In genomic region chr16:76226481-76226880, GRCh38 we compare ENCODE assay signal across 18 cellular contexts. TPM values are rescaled to one million over a fixed set of nuclear protein-coding genes. Genes with fewer than 3 reads are reported as not detected.
DNase-seq lines count a peak whose midpoint lies in the region; ATAC-seq and TF ChIP-seq lines count a peak whose summit lies in the region.
"Had no signal": no experiment of that assay in that cellular context is flagged by ENCODE, and none has a peak within 500 bp of the region (broad histone marks: within the 10 kb centered on the region; RNA-seq: fewer than 3 reads in every experiment).

No MANE protein-coding gene starts in this region.

- H3K36me3 ChIP-seq in PC-3 (ENCODE audit: low read depth, low read length) (no peaks in the 10 kb centered on the region), hepatocyte (replicated peaks; ENCODE audit: insufficient read depth, low read depth) (no peaks in the 10 kb centered on the region), neural progenitor cell (no peaks in the 10 kb centered on the region), smooth muscle cell (ENCODE audit: low read depth) (no peaks in the 10 kb centered on the region)
- H3K36me3 ChIP-seq: BE2C; BLaER1 treated with 17β-estradiol and CSF1 and Interleukin-3, amounts not matched to agents 10 nM and 100 nM had no signal

- no peaks in the 10 kb centered on the region for H3F3A ChIP-seq in PC-3 (ENCODE audit: low read length, unreplicated experiment)
- H3F3A ChIP-seq in neural progenitor cell (ENCODE audit: low read depth): no peaks in the 10 kb centered on the region
- no peaks in the 10 kb centered on the region for H3F3A ChIP-seq in smooth muscle cell (ENCODE audit: low read depth)

- peaks cover 2% of the 10 kb centered on the region for H3K27me3 Mint-ChIP-seq in neural progenitor cell (ENCODE audit: insufficient read depth, low read depth)
- peaks cover 0 to 3% (median 0%) of the 10 kb centered on the region in 5 donors for H3K27me3 Mint-ChIP-seq in naive thymus-derived CD8-positive, alpha-beta T cell
- H3K27me3 Mint-ChIP-seq: CD4-positive, alpha-beta memory T cell had no signal

- H3K4me3 Mint-ChIP-seq in neural progenitor cell: no peak overlapping the region
- no peak overlapping the region for H3K4me3 Mint-ChIP-seq in naive thymus-derived CD8-positive, alpha-beta T cell
- H3K4me3 Mint-ChIP-seq: CD4-positive, alpha-beta memory T cell had no signal

- H3K4me1 ChIP-seq in PC-3 (ENCODE audit: insufficient read depth, low read length) (peaks cover 10% of the 10 kb centered on the region; the same call in 1 of the 2 replicates), hepatocyte (ENCODE audit: insufficient read depth) (no peaks in the 10 kb centered on the region), neural progenitor cell (no peaks in the 10 kb centered on the region), smooth muscle cell (ENCODE audit: low read depth) (no peaks in the 10 kb centered on the region)
- H3K4me1 ChIP-seq: BE2C; BLaER1 treated with 17β-estradiol and CSF1 and Interleukin-3, amounts not matched to agents 10 nM and 100 nM had no signal

- H3K9ac ChIP-seq in PC-3 (ENCODE audit: low read length): no peak overlapping the region
- no peak overlapping the region for H3K9ac ChIP-seq in neural progenitor cell
- H3K9ac ChIP-seq in smooth muscle cell (ENCODE audit: low read depth): no peak overlapping the region
- H3K9ac ChIP-seq: BLaER1 treated with 17β-estradiol and CSF1 and Interleukin-3, amounts not matched to agents 10 nM and 100 nM; GM23248 had no signal

- BruUV-seq in PC-3 (replicated peaks; lab: Mats Ljungman, UMichigan): no TSS peak

- H3K27me3 ChIP-seq in PC-3 (ENCODE audit: low read length) (no peaks in the 10 kb centered on the region), hepatocyte (no peaks in the 10 kb centered on the region), neural progenitor cell (no peaks in the 10 kb centered on the region), smooth muscle cell (ENCODE audit: low read depth) (no peaks in the 10 kb centered on the region)
- H3K27me3 ChIP-seq: BE2C; BLaER1 treated with 17β-estradiol and CSF1 and Interleukin-3, amounts not matched to agents 10 nM and 100 nM had no signal

- H3K4me3 ChIP-seq in PC-3 (ENCODE audit: low read length) (no peak overlapping the region), hepatocyte (no peak overlapping the region), neural progenitor cell (no peak overlapping the region), smooth muscle cell (no peak overlapping the region)
- H3K4me3 ChIP-seq: BLaER1 treated with 17β-estradiol and CSF1 and Interleukin-3, amounts not matched to agents 10 nM and 100 nM; GM23248 had no signal

- intact Hi-C loops in PC-3 (cut with micrococcal nuclease): no loop called here

- H4K20me1 ChIP-seq in PC-3 (ENCODE audit: low read length): no peaks in the 10 kb centered on the region
- no peaks in the 10 kb centered on the region for H4K20me1 ChIP-seq in hepatocyte (ENCODE audit: insufficient read depth, poor library complexity, severe bottlenecking)
- no peaks in the 10 kb centered on the region for H4K20me1 ChIP-seq in neural progenitor cell (ENCODE audit: low read depth)
- H4K20me1 ChIP-seq in smooth muscle cell (ENCODE audit: low read depth): no peaks in the 10 kb centered on the region
- H4K20me1 ChIP-seq: BLaER1 treated with 17β-estradiol and CSF1 and Interleukin-3, amounts not matched to agents 10 nM and 100 nM had no signal

- H3K9me3 Mint-ChIP-seq in neural progenitor cell: no peaks in the 10 kb centered on the region
- H3K9me3 Mint-ChIP-seq in naive thymus-derived CD8-positive, alpha-beta T cell: peaks cover 0 to 19% (median 7%) of the 10 kb centered on the region in 9 donors

- H2AFZ ChIP-seq in PC-3 (ENCODE audit: low read length): no peak overlapping the region
- no peak overlapping the region for H2AFZ ChIP-seq in hepatocyte
- peak overlapping the region; percentile 12 for H2AFZ ChIP-seq in neural progenitor cell (replicated peaks)
- no peak overlapping the region for H2AFZ ChIP-seq in smooth muscle cell (ENCODE audit: low read depth)
- H2AFZ ChIP-seq: GM23248 had no signal

- H3K79me2 ChIP-seq in PC-3 (ENCODE audit: low read length) (no peaks in the 10 kb centered on the region), hepatocyte (no peaks in the 10 kb centered on the region), neural progenitor cell (ENCODE audit: low read depth) (no peaks in the 10 kb centered on the region), smooth muscle cell (ENCODE audit: low read depth) (no peaks in the 10 kb centered on the region)

- TF ChIP-seq CTCF in PC-3 (conservative IDR thresholded peaks at IDR 0.05; ENCODE audit: low read depth, low read length): no peak
- TF ChIP-seq CTCF in hepatocyte (IDR thresholded peaks at IDR 0.05; ENCODE audit: poor library complexity): no peak
- no peak for TF ChIP-seq CTCF in neural progenitor cell (IDR thresholded peaks at IDR 0.05)
- no peak for TF ChIP-seq CTCF in smooth muscle cell (IDR thresholded peaks at IDR 0.05; ENCODE audit: borderline replicate concordance, insufficient read depth, poor library complexity, severe bottlenecking)

- CTCF ChIA-PET in PC-3 (lab: Charles Lee): no interaction called here

- 79% methylated on average over 3 of the region's 3 CpGs for WGBS in hepatocyte (ENCODE audit: low lambda C conversion rate, missing lambda C conversion rate)
- WGBS in smooth muscle cell (ENCODE audit: low lambda C conversion rate): 79% methylated on average over 3 of the region's 3 CpGs

- H3K36me3 Mint-ChIP-seq in neural progenitor cell: no peaks in the 10 kb centered on the region
- no peaks in the 10 kb centered on the region for H3K36me3 Mint-ChIP-seq in naive thymus-derived CD8-positive, alpha-beta T cell
- H3K36me3 Mint-ChIP-seq: CD4-positive, alpha-beta memory T cell had no signal

- H3K27ac Mint-ChIP-seq in neural progenitor cell: no peak overlapping the region
- no peak overlapping the region for H3K27ac Mint-ChIP-seq in naive thymus-derived CD8-positive, alpha-beta T cell
- H3K27ac Mint-ChIP-seq: CD4-positive, alpha-beta memory T cell had no signal

- POLR2A ChIA-PET in PC-3 (lab: Charles Lee; ENCODE audit: unreplicated experiment): no interaction called here
- POLR2A ChIA-PET in naive thymus-derived CD8-positive, alpha-beta T cell (lab: Charles Lee): no interaction called here

- H3K9me2 ChIP-seq in PC-3 (replicated peaks; ENCODE audit: low read length) (no peaks in the 10 kb centered on the region), hepatocyte (replicated peaks; ENCODE audit: insufficient read depth) (no peaks in the 10 kb centered on the region)

- H3K4me1 Mint-ChIP-seq in neural progenitor cell: peaks cover 5% of the 10 kb centered on the region
- no peaks in the 10 kb centered on the region for H3K4me1 Mint-ChIP-seq in naive thymus-derived CD8-positive, alpha-beta T cell
- H3K4me1 Mint-ChIP-seq: CD4-positive, alpha-beta memory T cell had no signal

- no peak overlapping the region for H3K27ac ChIP-seq in PC-3 (ENCODE audit: low read length)
- H3K27ac ChIP-seq in hepatocyte: no peak overlapping the region
- no peak overlapping the region for H3K27ac ChIP-seq in neural progenitor cell
- no peak overlapping the region for H3K27ac ChIP-seq in smooth muscle cell (ENCODE audit: low read depth)
- H3K27ac ChIP-seq: BLaER1 treated with 17β-estradiol and CSF1 and Interleukin-3, amounts not matched to agents 10 nM and 100 nM; GM23248 had no signal

- no peaks in the 10 kb centered on the region for H3K9me3 ChIP-seq in PC-3 (ENCODE audit: low read length)
- H3K9me3 ChIP-seq in hepatocyte (ENCODE audit: low read depth): no peaks in the 10 kb centered on the region
- no peaks in the 10 kb centered on the region for H3K9me3 ChIP-seq in neural progenitor cell (ENCODE audit: low read depth)
- no peaks in the 10 kb centered on the region for H3K9me3 ChIP-seq in smooth muscle cell (replicated peaks; ENCODE audit: low read depth)
- H3K9me3 ChIP-seq: BE2C, Caco-2 had no signal

- H3K4me2 ChIP-seq in PC-3 (ENCODE audit: low read length): 0 out of 2 replicates have a peak overlapping the region, but pooled peaks have one; percentile 22
- peak overlapping the region; percentile 24 for H3K4me2 ChIP-seq in hepatocyte
- H3K4me2 ChIP-seq in neural progenitor cell: no peak overlapping the region
- H3K4me2 ChIP-seq in smooth muscle cell: peak overlapping the region; percentile 65
- H3K4me2 ChIP-seq: BLaER1 treated with 17β-estradiol and CSF1 and Interleukin-3, amounts not matched to agents 10 nM and 100 nM had no signal

- no peak for DNase-seq in PC-3
- DNase-seq in hepatocyte (ENCODE audit: low spot score): no peak
- no peak for DNase-seq in neural progenitor cell (ENCODE audit: low spot score)
- no peak for DNase-seq in smooth muscle cell (lab: John Stamatoyannopoulos, UW; ENCODE audit: unreplicated experiment)
- no peak for DNase-seq in activated CD8-positive, alpha-beta memory T cell treated with anti-CD3 and anti-CD28 coated beads, Interleukin-2, amount 50 U/mL, for 4 hours
- no peak for DNase-seq in naive thymus-derived CD8-positive, alpha-beta T cell
- DNase-seq: ACHN; AML-193; BE2C; Caco-2; CD4-positive, alpha-beta memory T cell; DND-41; GM23248; H7 had no signal

- no peak for ATAC-seq in PC-3
- no peak for ATAC-seq in GM21515 (IDR thresholded peaks at IDR 0.05; ENCODE audit: unreplicated experiment)
- no peak for ATAC-seq in naive thymus-derived CD8-positive, alpha-beta T cell

RNA-seq across cellular contexts. Expression of gene CNTNAP4, which starts 50.7 kb away (rescaled TPM):
- total RNA-seq in PC-3 (2014; rRNA removed): 0.17 TPM in 1 of 2 replicates, not detected in the other
- 1.1 and 1.8 TPM in 2 replicates for total RNA-seq in hepatocyte
- 0.64 and 1.5 TPM in 2 replicates for polyA plus RNA-seq in hepatocyte
- 0.41 TPM in 1 of 2 replicates, not detected in the other for total RNA-seq in neural progenitor cell (ENCODE audit: low replicate concordance)
- 0.13 and 0.81 TPM in 2 replicates for total RNA-seq in smooth muscle cell
- 0.25 TPM in 1 of 2 replicates, not detected in the other for polyA plus RNA-seq in smooth muscle cell
- not detected for total RNA-seq in naive thymus-derived CD8-positive, alpha-beta T cell
- not detected for polyA plus RNA-seq in naive thymus-derived CD8-positive, alpha-beta T cell
- total RNA-seq: A172; Caco-2; CD4-positive, alpha-beta memory T cell; GM23248; H1 had no signal
- polyA plus RNA-seq: CD4-positive, alpha-beta memory T cell; GM23248; H1 had no signal
